In genomic region chr15:88881781-88882180, GRCh38 we compare ENCODE assay signal across 18 cellular contexts. TPM values are rescaled to one million over a fixed set of nuclear protein-coding genes. Genes with fewer than 3 reads are reported as not detected.
A peak's percentile ranks its signal among the peaks of the same experiment; 100 is the strongest.
DNase-seq lines count a peak whose midpoint lies in the region; ATAC-seq and TF ChIP-seq lines count a peak whose summit lies in the region.
"Had no signal": no experiment of that assay in that cellular context is flagged by ENCODE, and none has a peak within 500 bp of the region (broad histone marks: within the 10 kb centered on the region; RNA-seq: fewer than 3 reads in every experiment).

No MANE protein-coding gene starts in this region.

- no peak overlapping the region for H3K27ac ChIP-seq in CD4-positive, alpha-beta memory T cell (ENCODE audit: low read depth, low read length)
- H3K27ac ChIP-seq: KMS-11 had no signal

- H3K27me3 ChIP-seq in CD4-positive, alpha-beta memory T cell (ENCODE audit: insufficient read depth, low read length): no peaks in the 10 kb centered on the region

- no peak overlapping the region for H3K4me3 ChIP-seq in CD4-positive, alpha-beta memory T cell (ENCODE audit: low read length in 2 of 2)

- no peak for TF ChIP-seq CTCF in osteocyte (IDR thresholded peaks at IDR 0.05)

- CTCF ChIA-PET in CD4-positive, alpha-beta memory T cell (lab: Charles Lee; ENCODE audit: partially characterized antibody): interaction anchor here (1.6 to 1.7 kb wide), 2 partner anchors 23 to 296 kb away, joined by 5 to 6 read pairs; no protein-coding TSS in a partner anchor

- ATAC-seq in T-helper 17 cell (no peak), HG02884 (IDR thresholded peaks at IDR 0.05; ENCODE audit: unreplicated experiment) (no peak)

- DNase-seq in activated T-cell treated with anti-CD3 and anti-CD28 coated beads, Interleukin-2, amount 50 U/mL, for 24 hours: no peak
- no peak for DNase-seq in activated T-cell treated with anti-CD3 and anti-CD28 coated beads, Interleukin-2, amount 50 U/mL, for 1 hour
- no peak for DNase-seq in T-helper 17 cell
- peak; percentile 89 for DNase-seq in hepatic stellate cell (ENCODE audit: low spot score)
- peak; percentile 77 for DNase-seq in stromal cell of bone marrow (ENCODE audit: low read depth)
- DNase-seq in CD4-positive, alpha-beta memory T cell: no peak
- no peak for DNase-seq in osteocyte (ENCODE audit: extremely low spot score, unreplicated experiment)
- DNase-seq: 8988T, H7, NCI-H146, NCI-H2081, NCI-H510A, NCI-H748 treated with DMSO at 0.1 percent for 48 hours, OCI-M1, Right ventricle myocardium superior had no signal

- intact Hi-C loops in CD4-positive, alpha-beta memory T cell (cut with micrococcal nuclease): no loop called here

- H3K27me3 Mint-ChIP-seq in activated T-cell treated with anti-CD3 and anti-CD28 coated beads, Interleukin-2, amount 50 U/mL, for 24 hours: no peaks in the 10 kb centered on the region
- H3K27me3 Mint-ChIP-seq in T-helper 17 cell (no peaks in the 10 kb centered on the region), osteocyte (ENCODE audit: unreplicated experiment) (no peaks in the 10 kb centered on the region)
- H3K27me3 Mint-ChIP-seq in CD4-positive, alpha-beta memory T cell: no peaks in the 10 kb centered on the region
- H3K27me3 Mint-ChIP-seq: CD8-positive, alpha-beta memory T cell had no signal

- POLR2A ChIA-PET in CD4-positive, alpha-beta memory T cell (lab: Charles Lee; ENCODE audit: partially characterized antibody): no interaction called here

- peaks cover 5% of the 10 kb centered on the region for H3K4me1 Mint-ChIP-seq in activated T-cell treated with anti-CD3 and anti-CD28 coated beads, Interleukin-2, amount 50 U/mL, for 24 hours (ENCODE audit: low read depth)
- H3K4me1 Mint-ChIP-seq in T-helper 17 cell (peaks cover 10% of the 10 kb centered on the region), osteocyte (ENCODE audit: unreplicated experiment) (no peaks in the 10 kb centered on the region)
- H3K4me1 Mint-ChIP-seq in CD4-positive, alpha-beta memory T cell: peaks cover 0 to 10% (median 4%) of the 10 kb centered on the region in 4 donors

- H3K27ac Mint-ChIP-seq in activated T-cell treated with anti-CD3 and anti-CD28 coated beads, Interleukin-2, amount 50 U/mL, for 24 hours: peak overlapping the region; percentile 35
- H3K27ac Mint-ChIP-seq in T-helper 17 cell: peak overlapping the region; percentile 72
- no peak overlapping the region for H3K27ac Mint-ChIP-seq in CD4-positive, alpha-beta memory T cell
- H3K27ac Mint-ChIP-seq in osteocyte (ENCODE audit: unreplicated experiment): no peak overlapping the region

- no peaks in the 10 kb centered on the region for H3K4me1 ChIP-seq in CD4-positive, alpha-beta memory T cell (ENCODE audit: insufficient read depth, low read length)

- peaks cover 93% of the 10 kb centered on the region for H3K36me3 Mint-ChIP-seq in activated T-cell treated with anti-CD3 and anti-CD28 coated beads, Interleukin-2, amount 50 U/mL, for 24 hours (ENCODE audit: low read depth)
- H3K36me3 Mint-ChIP-seq in T-helper 17 cell (ENCODE audit: low read depth) (peaks cover 9% of the 10 kb centered on the region), osteocyte (ENCODE audit: unreplicated experiment) (peaks cover 6% of the 10 kb centered on the region)
- H3K36me3 Mint-ChIP-seq in CD4-positive, alpha-beta memory T cell: peaks cover 58 to 67% of the 10 kb centered on the region in 2 donors

- no peaks in the 10 kb centered on the region for H3K9me3 ChIP-seq in T-helper 17 cell (ENCODE audit: control insufficient read depth, low read length, poor library complexity, severe bottlenecking)
- H3K9me3 ChIP-seq in CD4-positive, alpha-beta memory T cell (ENCODE audit: control insufficient read depth in 1 of 2, low read length in 2 of 2): no peaks in the 10 kb centered on the region

- H3K9me3 Mint-ChIP-seq in activated T-cell treated with anti-CD3 and anti-CD28 coated beads, Interleukin-2, amount 50 U/mL, for 24 hours: no peaks in the 10 kb centered on the region
- no peaks in the 10 kb centered on the region for H3K9me3 Mint-ChIP-seq in CD4-positive, alpha-beta memory T cell
- no peaks in the 10 kb centered on the region for H3K9me3 Mint-ChIP-seq in osteocyte (ENCODE audit: unreplicated experiment)
- H3K9me3 Mint-ChIP-seq: CD8-positive, alpha-beta memory T cell had no signal

- H3K4me3 Mint-ChIP-seq in activated T-cell treated with anti-CD3 and anti-CD28 coated beads, Interleukin-2, amount 50 U/mL, for 24 hours: no peak overlapping the region
- no peak overlapping the region for H3K4me3 Mint-ChIP-seq in T-helper 17 cell
- no peak overlapping the region for H3K4me3 Mint-ChIP-seq in CD4-positive, alpha-beta memory T cell
- no peak overlapping the region for H3K4me3 Mint-ChIP-seq in osteocyte (ENCODE audit: unreplicated experiment)
- H3K4me3 Mint-ChIP-seq: CD8-positive, alpha-beta memory T cell had no signal

- peaks cover 57% of the 10 kb centered on the region for H3K36me3 ChIP-seq in CD4-positive, alpha-beta memory T cell (ENCODE audit: insufficient read depth, low read length)

RNA-seq across cellular contexts. Expression of gene HAPLN3, which starts 13.6 kb away (rescaled TPM):
- 100 to 1,000 TPM; 103 to 105 TPM for total RNA-seq in T-helper 17 cell
- 100 to 1,000 TPM; 124 to 126 TPM for total RNA-seq in CD4-positive, alpha-beta memory T cell
- 10 to 100 TPM; 40.7 to 44.7 TPM for polyA plus RNA-seq in CD4-positive, alpha-beta memory T cell
- 41.3 and 41.9 TPM in 2 replicates for total RNA-seq in osteocyte

RNA-seq across cellular contexts. Expression of gene MFGE8, which starts 31.4 kb away (rescaled TPM):
- total RNA-seq in T-helper 17 cell (10 to 100 TPM; 69.1 to 77.8 TPM), osteocyte (255 and 259 TPM in 2 replicates)
- total RNA-seq in CD4-positive, alpha-beta memory T cell: 100 to 1,000 TPM in 1 of 2 experiments, 10 to 100 TPM in 1; 92.8 to 102 TPM
- polyA plus RNA-seq in CD4-positive, alpha-beta memory T cell: 10 to 100 TPM in 1 of 2 donors, 1 to 10 TPM in 1; 5.1 to 13.0 TPM

Comparison
In these comparisons a context has a peak if more than half of its experiments do, and no peak if none do; other contexts are left out.
1. DNase-seq: peak in hepatic stellate cell (single experiment) and stromal cell of bone marrow (single experiment); none in activated T-cell treated with anti-CD3 and anti-CD28 coated beads, Interleukin-2, amount 50 U/mL, for 24 hours (single experiment), activated T-cell treated with anti-CD3 and anti-CD28 coated beads, Interleukin-2, amount 50 U/mL, for 1 hour (single experiment), T-helper 17 cell (0 of 3), CD4-positive, alpha-beta memory T cell (0 of 5) and osteocyte (single experiment).
2. H3K27ac Mint-ChIP-seq: peak in activated T-cell treated with anti-CD3 and anti-CD28 coated beads, Interleukin-2, amount 50 U/mL, for 24 hours (single experiment) and T-helper 17 cell (single experiment); none in CD4-positive, alpha-beta memory T cell (0 of 7) and osteocyte (single experiment).